In genomic region chr20:59268827-59269226, GRCh38 we compare ENCODE assay signal across 20 cellular contexts. TPM values are rescaled to one million over a fixed set of nuclear protein-coding genes. Genes with fewer than 3 reads are reported as not detected.
DNase-seq lines count a peak whose midpoint lies in the region; ATAC-seq, FAIRE-seq and TF ChIP-seq lines count a peak whose summit lies in the region.
"Had no signal": no experiment of that assay in that cellular context is flagged by ENCODE, and none has a peak within 500 bp of the region (broad histone marks: within the 10 kb centered on the region; RNA-seq: fewer than 3 reads in every experiment).

No MANE protein-coding gene starts in this region.

- peaks cover 25% of the 10 kb centered on the region for H3K4me1 ChIP-seq in HUES64 (ENCODE audit: insufficient read depth, low read length)
- H3K4me1 ChIP-seq in H1 (replicated peaks in 1 of 4; ENCODE audit: control insufficient read depth in 3 of 4, insufficient read depth in 4 of 4, low read length in 3 of 4), result peaks cover 0 to 13% (median 5%) of the 10 kb centered on the region in 4 experiments; a peak in 4 of 7 replicates
- H3K4me1 ChIP-seq: SJSA1 had no signal

- H2AK5ac ChIP-seq in H1 (ENCODE audit: low read depth, low read length), result no peak overlapping the region

- DNase-seq in ELF-1 (ENCODE audit: low read depth, low spot score), result peak; percentile 15
- DNase-seq in H1 (ENCODE audit: low read depth in 1 of 2, low spot score in 2 of 2), result peak; percentile 23 to 53
- no peak for DNase-seq in immature natural killer cell
- no peak for DNase-seq in activated T-helper 2 cell treated with anti-CD3 and anti-CD28 coated beads, Interferon-gamma antibody, Interleukin-2, Interleukin-4, amounts not matched to agents 10 μg/mL and 5 μg/mL and 100 μg/mL, durations not matched to agents 14 hours and 24 hours and 36 hours (ENCODE audit: low spot score)
- DNase-seq in sciatic nerve (ENCODE audit: low spot score), result no peak
- DNase-seq: CD8-positive, alpha-beta memory T cell; HCEC 1CT; NCI-H1048; NCI-H187; NCI-H2171; NCI-H510A; OCI-M1; RPMI8226; SW 1271 had no signal

- CTCF ChIA-PET in H1 (lab: Charles Lee; ENCODE audit: partially characterized antibody), result interaction anchor here (0.7 kb wide), 1 partner anchor 9 kb away, joined by 3 read pairs; no protein-coding TSS in a partner anchor

- no peak overlapping the region for H2BK15ac ChIP-seq in H1 (ENCODE audit: low read length)

- H3K27me3 Mint-ChIP-seq in immature natural killer cell (ENCODE audit: low read depth in 3 of 3), result peaks cover 5 to 12% (median 10%) of the 10 kb centered on the region in 3 donors
- peaks cover 62% of the 10 kb centered on the region for H3K27me3 Mint-ChIP-seq in activated T-helper 2 cell treated with anti-CD3 and anti-CD28 coated beads, Interferon-gamma antibody, Interleukin-2, Interleukin-4, amounts not matched to agents 10 μg/mL and 5 μg/mL and 100 μg/mL, durations not matched to agents 14 hours and 24 hours and 36 hours (ENCODE audit: low read depth)

- no peak overlapping the region for H3K4ac ChIP-seq in H1 (replicated peaks; ENCODE audit: insufficient read length, low read depth, low read length)

- peak overlapping the region in 4 of 5 donors; percentile 29 to 76 (median 58) for H3K4me3 Mint-ChIP-seq in immature natural killer cell
- no peak overlapping the region for H3K4me3 Mint-ChIP-seq in activated T-helper 2 cell treated with anti-CD3 and anti-CD28 coated beads, Interferon-gamma antibody, Interleukin-2, Interleukin-4, amounts not matched to agents 10 μg/mL and 5 μg/mL and 100 μg/mL, durations not matched to agents 14 hours and 24 hours and 36 hours (ENCODE audit: low read depth)
- H3K4me3 Mint-ChIP-seq: B cell had no signal

- no peaks in the 10 kb centered on the region for H3K79me1 ChIP-seq in H1 (ENCODE audit: low read depth, low read length)

- no peak overlapping the region for H2BK12ac ChIP-seq in H1 (ENCODE audit: low read depth, low read length)

- H3K18ac ChIP-seq in H1 (ENCODE audit: extremely low read depth, low read length), result peak overlapping the region; percentile 3; the same call in 1 of the 2 replicates

- H4K5ac ChIP-seq in H1 (ENCODE audit: insufficient read length, low read depth, low read length), result no peak overlapping the region

- ATAC-seq in GM21515 (IDR thresholded peaks at IDR 0.05; ENCODE audit: unreplicated experiment) (no peak), sciatic nerve (no peak), HG03175 (IDR thresholded peaks at IDR 0.05; ENCODE audit: unreplicated experiment) (no peak)

- TF ChIP-seq POLR2A in H1 (IDR thresholded peaks at IDR 0.05; ENCODE audit: control extremely low read depth in 1 of 2, low read depth in 2 of 2, low read length in 2 of 2), result no peak

- no peak overlapping the region for H3K56ac ChIP-seq in H1 (replicated peaks; ENCODE audit: insufficient read length, low read depth, low read length)

- H3K23ac ChIP-seq in H1 (ENCODE audit: insufficient read length), result no peak overlapping the region

- H4K91ac ChIP-seq in H1 (replicated peaks; ENCODE audit: insufficient read length, low read length), result no peak overlapping the region

- H3K36me3 ChIP-seq in HUES64 (ENCODE audit: insufficient read depth, low read length), result no peaks in the 10 kb centered on the region
- no peaks in the 10 kb centered on the region for H3K36me3 ChIP-seq in H1 (ENCODE audit: control insufficient read depth in 2 of 4, insufficient read depth in 4 of 4, low read length in 3 of 4)
- H3K36me3 ChIP-seq: SJSA1 had no signal

- no peak for TF ChIP-seq RAD21 in H1 (IDR thresholded peaks at IDR 0.05 in 1 of 2, conservative IDR thresholded peaks at IDR 0.05 in 1 of 2; ENCODE audit: low read depth in 2 of 2, low read length in 2 of 2)

- H3K4me1 Mint-ChIP-seq in immature natural killer cell, result peaks cover 26 to 28% of the 10 kb centered on the region in 2 donors
- peaks cover 17% of the 10 kb centered on the region for H3K4me1 Mint-ChIP-seq in activated T-helper 2 cell treated with anti-CD3 and anti-CD28 coated beads, Interferon-gamma antibody, Interleukin-2, Interleukin-4, amounts not matched to agents 10 μg/mL and 5 μg/mL and 100 μg/mL, durations not matched to agents 14 hours and 24 hours and 36 hours (ENCODE audit: low read depth)
- H3K4me1 Mint-ChIP-seq: B cell had no signal

- no peak overlapping the region for H2BK20ac ChIP-seq in H1 (ENCODE audit: low read length)

- no peaks in the 10 kb centered on the region for H3K9me3 ChIP-seq in HUES64 (ENCODE audit: insufficient read depth, low read depth, low read length)
- no peaks in the 10 kb centered on the region for H3K9me3 ChIP-seq in H1 (ENCODE audit: insufficient read depth in 2 of 2, low read depth in 1 of 2, low read length in 1 of 2)
- H3K9me3 ChIP-seq: SJSA1 had no signal

- 8% methylated on average over 3 of the region's 3 CpGs for WGBS in HUES64
- WGBS in H1 (ENCODE audit: extremely low coverage in 1 of 2, insufficient coverage in 1 of 2, insufficient read length in 1 of 2, insufficient replicate concordance in 2 of 2, low coverage in 1 of 2, low lambda C conversion rate in 2 of 2, missing lambda C conversion rate in 1 of 2), 2 experiments, result 9% methylated on average over 3 of the region's 3 CpGs; no CpG with 5 or more reads in 1 of the 2 experiments

- no peak for TF ChIP-seq EP300 in H1 (IDR thresholded peaks at IDR 0.05; ENCODE audit: borderline replicate concordance in 1 of 2, low read depth in 2 of 2, low read length in 2 of 2)

- H4K20me1 ChIP-seq in H1 (replicated peaks in 1 of 2; ENCODE audit: control insufficient read depth in 1 of 2, insufficient read depth in 2 of 2, low read length in 2 of 2), result no peaks in the 10 kb centered on the region

- peaks cover 0 to 7% (median 4%) of the 10 kb centered on the region in 3 donors for H3K36me3 Mint-ChIP-seq in immature natural killer cell
- no peaks in the 10 kb centered on the region for H3K36me3 Mint-ChIP-seq in activated T-helper 2 cell treated with anti-CD3 and anti-CD28 coated beads, Interferon-gamma antibody, Interleukin-2, Interleukin-4, amounts not matched to agents 10 μg/mL and 5 μg/mL and 100 μg/mL, durations not matched to agents 14 hours and 24 hours and 36 hours (ENCODE audit: low read depth)
- H3K36me3 Mint-ChIP-seq: CD8-positive, alpha-beta memory T cell had no signal

- H3K27me3 ChIP-seq in HUES64 (ENCODE audit: insufficient read depth, low read length) (peaks cover 17% of the 10 kb centered on the region), H1 (replicated peaks in 1 of 4; ENCODE audit: control insufficient read depth in 3 of 4, extremely low read depth in 1 of 4, insufficient read depth in 3 of 4, low read length in 3 of 4) (peaks cover 0 to 3% (median 0%) of the 10 kb centered on the region in 4 experiments; a peak in 4 of 7 replicates)

- no peak overlapping the region for H2BK5ac ChIP-seq in H1 (ENCODE audit: low read depth, low read length)

- no peaks in the 10 kb centered on the region for H3K79me2 ChIP-seq in H1 (ENCODE audit: control insufficient read depth in 1 of 2, insufficient read depth in 2 of 2, low read length in 2 of 2)

- no peak overlapping the region for H3K14ac ChIP-seq in H1 (ENCODE audit: insufficient read length)

- H3K27ac Mint-ChIP-seq in immature natural killer cell, result peak overlapping the region in 1 of 6 donors; percentile 0
- H3K27ac Mint-ChIP-seq in activated T-helper 2 cell treated with anti-CD3 and anti-CD28 coated beads, Interferon-gamma antibody, Interleukin-2, Interleukin-4, amounts not matched to agents 10 μg/mL and 5 μg/mL and 100 μg/mL, durations not matched to agents 14 hours and 24 hours and 36 hours, result no peak overlapping the region
- H3K27ac Mint-ChIP-seq: B cell had no signal

- peaks cover 0 to 9% (median 2%) of the 10 kb centered on the region in 6 donors for H3K9me3 Mint-ChIP-seq in immature natural killer cell
- no peaks in the 10 kb centered on the region for H3K9me3 Mint-ChIP-seq in activated T-helper 2 cell treated with anti-CD3 and anti-CD28 coated beads, Interferon-gamma antibody, Interleukin-2, Interleukin-4, amounts not matched to agents 10 μg/mL and 5 μg/mL and 100 μg/mL, durations not matched to agents 14 hours and 24 hours and 36 hours
- H3K9me3 Mint-ChIP-seq: CD8-positive, alpha-beta memory T cell had no signal

- H3K23me2 ChIP-seq in H1 (ENCODE audit: low read depth, low read length), result no peaks in the 10 kb centered on the region; the same call in 1 of the 2 replicates

- H4K8ac ChIP-seq in H1 (ENCODE audit: extremely low read depth, insufficient read depth, low read length), result no peak overlapping the region

- peak; percentile 79 for FAIRE-seq in H1 (lab: Jason Lieb, UNC)

- no peak overlapping the region for H2AFZ ChIP-seq in H1 (ENCODE audit: low read length)

- H3K4me3 ChIP-seq in HUES64 (ENCODE audit: low read length) (no peak overlapping the region), H1 (ENCODE audit: extremely low read depth in 1 of 4, insufficient read depth in 2 of 4, low read depth in 3 of 4, low read length in 4 of 4) (peak overlapping the region in 1 of 4 experiments; percentile 22; a peak in 1 of 8 replicates)
- H3K4me3 ChIP-seq: SJSA1 had no signal

- POLR2A ChIA-PET in H1 (lab: Charles Lee; ENCODE audit: partially characterized antibody), result interaction anchor here (0.6 to 1.2 kb wide), 2 partner anchors 9 to 332 kb away, joined by 3 read pairs; no protein-coding TSS in a partner anchor

- H3K9ac ChIP-seq in HUES64 (ENCODE audit: low read depth, low read length) (no peak overlapping the region), H1 (replicated peaks in 1 of 4; ENCODE audit: extremely low read depth in 1 of 4, low read depth in 3 of 4, low read length in 3 of 4) (no peak overlapping the region)

- H3K27ac ChIP-seq in HUES64 (ENCODE audit: low read depth, low read length) (peak overlapping the region; percentile 68; the same call in 1 of the 2 replicates), H1 (ENCODE audit: low read depth, low read length) (no peak overlapping the region)
- H3K27ac ChIP-seq: SJSA1 had no signal

- peak overlapping the region; percentile 57 to 58; a peak in 3 of 4 replicates for H3K4me2 ChIP-seq in H1 (ENCODE audit: insufficient read depth in 1 of 2, low read depth in 2 of 2, low read length in 2 of 2)

- no peak overlapping the region for H2BK120ac ChIP-seq in H1 (replicated peaks; ENCODE audit: low read depth, low read length)

- intact Hi-C loops in activated T-helper 2 cell treated with anti-CD3 and anti-CD28 coated beads, Interferon-gamma antibody, Interleukin-2, Interleukin-4, amounts not matched to agents 10 μg/mL and 5 μg/mL and 100 μg/mL, durations not matched to agents 14 hours and 24 hours and 36 hours (cut with micrococcal nuclease), result no loop called here
- intact Hi-C loops in sciatic nerve (cut with DNase I), result no loop called here

- TF ChIP-seq CTCF in H1 (IDR thresholded peaks at IDR 0.05; ENCODE audit: control extremely low read depth in 1 of 3, insufficient read depth in 1 of 3, low read depth in 1 of 3, low read length in 3 of 3), result no peak

RNA-seq across cellular contexts. Expression of gene EDN3, which starts 31.6 kb away (rescaled TPM):
- 0.20 TPM for polyA plus RNA-seq in HUES64 (2013, experiment 1 of 2)
- polyA plus RNA-seq in HUES64 (2013, experiment 2 of 2), result 0.51 TPM
- 0.17 and 0.63 TPM in 2 replicates for total RNA-seq in H1 (2021; fragmentation: NEBNext Ultra II Directional; extraction: Animal tissue kit (Norgen Biotek cat#: 25700))
- polyA plus RNA-seq in H1 (2011; rRNA removed), result 0.24 and 0.38 TPM in 2 replicates
- polyA plus RNA-seq in H1 (2011; cell fraction: cytosol; rRNA removed), result 0.40 TPM
- polyA plus RNA-seq in H1 (2011; cell fraction: nucleus; rRNA removed), result 0.16 TPM
- 0.23 to 0.38 TPM (median 0.32 TPM) in 3 of 4 replicates, not detected in the other for polyA plus RNA-seq in H1 (2012, experiment 1 of 2)
- polyA plus RNA-seq in H1 (2012, experiment 2 of 2), result 0.20 TPM
- polyA plus RNA-seq in H1 (2013, experiment 1 of 2), result 0.20 TPM
- polyA plus RNA-seq in H1 (2013, experiment 2 of 2), result 0.28 TPM
- polyA minus RNA-seq in H1 (2011; rRNA and poly(A)+ RNA removed), result 0.24 and 0.32 TPM in 2 replicates
- polyA minus RNA-seq in H1 (2011; cell fraction: cytosol; rRNA and poly(A)+ RNA removed), result not detected
- polyA minus RNA-seq in H1 (2011; cell fraction: nucleus; rRNA and poly(A)+ RNA removed), result 0.30 TPM
- not detected for polyA plus RNA-seq in immature natural killer cell
- not detected in 2 replicates for total RNA-seq in activated T-helper 2 cell treated with anti-CD3 and anti-CD28 coated beads, Interferon-gamma antibody, Interleukin-2, Interleukin-4, amounts not matched to agents 10 μg/mL and 5 μg/mL and 100 μg/mL, durations not matched to agents 14 hours and 24 hours and 36 hours
- not detected for total RNA-seq in sciatic nerve
- total RNA-seq: B cell, Daoy, SJSA1 had no signal
- polyA plus RNA-seq: CD8-positive, alpha-beta memory T cell had no signal

Comparison
In these comparisons a context has a peak if more than half of its experiments do, and no peak if none do; other contexts are left out.
1. DNase-seq: peak in ELF-1 (single experiment) and H1 (2 of 2); none in immature natural killer cell (0 of 3), activated T-helper 2 cell treated with anti-CD3 and anti-CD28 coated beads, Interferon-gamma antibody, Interleukin-2, Interleukin-4, amounts not matched to agents 10 μg/mL and 5 μg/mL and 100 μg/mL, durations not matched to agents 14 hours and 24 hours and 36 hours (single experiment) and sciatic nerve (single experiment).